13 cellular contexts compared by ENCODE assay signal in the genomic region with DNA sequence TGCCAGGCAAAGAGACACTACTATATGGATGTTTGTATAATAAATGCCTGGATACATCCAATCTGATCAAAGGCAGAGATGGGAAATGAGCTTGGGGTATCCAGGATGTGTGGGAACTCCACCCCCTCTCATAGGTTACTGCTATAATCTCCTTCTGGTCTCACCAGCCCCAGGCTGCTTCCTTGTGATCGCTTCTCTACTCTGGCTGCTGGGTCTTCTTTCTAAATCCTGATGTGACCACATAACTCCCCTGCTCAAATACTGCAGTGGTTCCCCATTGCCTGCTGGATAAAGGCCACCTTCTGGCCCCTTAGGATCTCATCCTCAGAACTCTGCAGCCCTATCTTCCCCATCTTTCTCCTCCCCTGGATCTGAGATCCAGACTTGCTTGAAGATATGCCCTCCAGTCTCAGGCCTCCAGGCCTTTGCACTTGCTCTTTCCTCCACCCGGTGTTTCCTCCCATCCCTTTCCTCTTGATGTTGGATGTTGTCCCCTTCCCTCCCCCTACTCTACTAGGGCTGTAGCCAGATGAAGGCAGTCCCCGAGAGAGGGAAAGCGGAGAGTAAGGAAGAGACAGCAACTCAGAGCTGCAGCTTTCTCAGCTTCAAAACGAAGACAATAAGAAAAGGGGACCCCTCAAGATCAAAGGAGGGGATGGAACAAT. TPM values are rescaled to one million over a fixed set of nuclear protein-coding genes. Genes with fewer than 3 reads are reported as not detected.
DNase-seq lines count a peak whose midpoint lies in the region; ATAC-seq and TF ChIP-seq lines count a peak whose summit lies in the region.
"Had no signal": no experiment of that assay in that cellular context is flagged by ENCODE, and none has a peak within 500 bp of the region (broad histone marks: within the 10 kb centered on the region; RNA-seq: fewer than 3 reads in every experiment).

No MANE protein-coding gene starts in this region.

- H3K27ac ChIP-seq in neural progenitor cell = no peak overlapping the region
- H3K27ac ChIP-seq: gastroesophageal sphincter, sigmoid colon had no signal

- peaks cover 28% of the 10 kb centered on the region for H4K20me1 ChIP-seq in neural progenitor cell (ENCODE audit: low read depth)

- peaks cover 95% of the 10 kb centered on the region for H3K27me3 ChIP-seq in neural progenitor cell

- no peak overlapping the region for H3K9ac ChIP-seq in neural progenitor cell

- no peaks in the 10 kb centered on the region for H3K9me3 ChIP-seq in neural progenitor cell (ENCODE audit: low read depth)
- H3K9me3 ChIP-seq: gastroesophageal sphincter, sigmoid colon had no signal

- DNase-seq in T-helper 1 cell (no peak), NCI-H146 (lab: John Stamatoyannopoulos, UW) (peak; percentile 50), chondrocyte (ENCODE audit: low spot score) (no peak), neural progenitor cell (ENCODE audit: low spot score) (no peak), DMS 273 treated with DMSO at 0.1 percent for 48 hours (lab: John Stamatoyannopoulos, UW) (no peak)
- no peak for DNase-seq in effector CD4-positive, alpha-beta T cell
- DNase-seq: sigmoid colon had no signal

- H3K27me3 Mint-ChIP-seq in T-helper 1 cell treated with Interleukin-12 subunit alpha and Interleukin-12 subunit beta and Interleukin-4 antibody, amounts not matched to agents 30 μg/mL and 1 μg/mL, for 36 hours (ENCODE audit: low read depth) = peaks cover 35% of the 10 kb centered on the region
- H3K27me3 Mint-ChIP-seq in chondrocyte (ENCODE audit: low read depth) (peaks cover 78% of the 10 kb centered on the region), neural progenitor cell (ENCODE audit: insufficient read depth, low read depth) (peaks cover 49% of the 10 kb centered on the region)

- no peaks in the 10 kb centered on the region for H3K36me3 ChIP-seq in neural progenitor cell
- H3K36me3 ChIP-seq: gastroesophageal sphincter, sigmoid colon had no signal

- peak overlapping the region; percentile 72 for H3K4me3 ChIP-seq in neural progenitor cell
- H3K4me3 ChIP-seq: sigmoid colon had no signal

- peaks cover 32% of the 10 kb centered on the region for H3F3A ChIP-seq in neural progenitor cell (ENCODE audit: low read depth)

- H3K4me3 Mint-ChIP-seq in T-helper 1 cell treated with Interleukin-12 subunit alpha and Interleukin-12 subunit beta and Interleukin-4 antibody, amounts not matched to agents 30 μg/mL and 1 μg/mL, for 36 hours = peak overlapping the region; percentile 22
- peak overlapping the region; percentile 51 for H3K4me3 Mint-ChIP-seq in chondrocyte (ENCODE audit: unreplicated experiment)
- peak overlapping the region; percentile 76 for H3K4me3 Mint-ChIP-seq in neural progenitor cell

- no peak overlapping the region for H3K27ac Mint-ChIP-seq in T-helper 1 cell treated with Interleukin-12 subunit alpha and Interleukin-12 subunit beta and Interleukin-4 antibody, amounts not matched to agents 30 μg/mL and 1 μg/mL, for 36 hours
- H3K27ac Mint-ChIP-seq in chondrocyte (ENCODE audit: unreplicated experiment) = no peak overlapping the region
- H3K27ac Mint-ChIP-seq in neural progenitor cell = no peak overlapping the region

- H3K36me3 Mint-ChIP-seq in T-helper 1 cell treated with Interleukin-12 subunit alpha and Interleukin-12 subunit beta and Interleukin-4 antibody, amounts not matched to agents 30 μg/mL and 1 μg/mL, for 36 hours (ENCODE audit: low read depth) = no peaks in the 10 kb centered on the region
- H3K36me3 Mint-ChIP-seq in chondrocyte (ENCODE audit: low read depth) = no peaks in the 10 kb centered on the region
- no peaks in the 10 kb centered on the region for H3K36me3 Mint-ChIP-seq in neural progenitor cell

- peak overlapping the region; percentile 94 for H3K4me2 ChIP-seq in neural progenitor cell

- no peaks in the 10 kb centered on the region for H3K79me2 ChIP-seq in neural progenitor cell (ENCODE audit: low read depth)

- no peak for ATAC-seq in HG03045 (IDR thresholded peaks at IDR 0.05; ENCODE audit: unreplicated experiment)
- ATAC-seq: gastroesophageal sphincter had no signal

- H3K4me1 ChIP-seq in neural progenitor cell = peaks cover 11% of the 10 kb centered on the region

- no peak for TF ChIP-seq CTCF in chondrocyte (IDR thresholded peaks at IDR 0.05)
- no peak for TF ChIP-seq CTCF in neural progenitor cell (IDR thresholded peaks at IDR 0.05)

- peaks cover 2% of the 10 kb centered on the region for H3K4me1 Mint-ChIP-seq in T-helper 1 cell treated with Interleukin-12 subunit alpha and Interleukin-12 subunit beta and Interleukin-4 antibody, amounts not matched to agents 30 μg/mL and 1 μg/mL, for 36 hours (ENCODE audit: low read depth)
- peaks cover 7% of the 10 kb centered on the region for H3K4me1 Mint-ChIP-seq in chondrocyte (ENCODE audit: low read depth)
- H3K4me1 Mint-ChIP-seq in neural progenitor cell = peaks cover 13% of the 10 kb centered on the region

- no peaks in the 10 kb centered on the region for H3K9me3 Mint-ChIP-seq in T-helper 1 cell treated with Interleukin-12 subunit alpha and Interleukin-12 subunit beta and Interleukin-4 antibody, amounts not matched to agents 30 μg/mL and 1 μg/mL, for 36 hours
- H3K9me3 Mint-ChIP-seq in chondrocyte (ENCODE audit: low read depth) (no peaks in the 10 kb centered on the region), neural progenitor cell (no peaks in the 10 kb centered on the region)

- H2AFZ ChIP-seq in neural progenitor cell (replicated peaks) = no peak overlapping the region

RNA-seq across cellular contexts. Expression of gene XKR7, which starts 0.8 kb away (rescaled TPM):
- total RNA-seq in chondrocyte (0.02 TPM in 1 of 3 replicates, not detected in the others), neural progenitor cell (ENCODE audit: low replicate concordance) (0.07 and 0.19 TPM in 2 replicates)
- total RNA-seq: mesenteric fat pad; T-helper 1 cell treated with Interleukin-12 subunit alpha and Interleukin-12 subunit beta and Interleukin-4 antibody, amounts not matched to agents 30 ng/mL and 1 ng/mL, for 36 hours had no signal

RNA-seq across cellular contexts. Expression of gene PDRG1, which starts 15.3 kb away (rescaled TPM):
- 8.9 to 19.0 TPM (median 15.2 TPM) in 3 replicates for total RNA-seq in chondrocyte
- total RNA-seq in neural progenitor cell (ENCODE audit: low replicate concordance) = 11.1 and 15.3 TPM in 2 replicates

RNA-seq across cellular contexts. Expression of gene CCM2L, which starts 43.1 kb away (rescaled TPM):
- not detected in 3 replicates for total RNA-seq in chondrocyte
- total RNA-seq in neural progenitor cell (ENCODE audit: low replicate concordance) = 0.75 and 3.9 TPM in 2 replicates
- total RNA-seq: K562; T-helper 1 cell treated with Interleukin-12 subunit alpha and Interleukin-12 subunit beta and Interleukin-4 antibody, amounts not matched to agents 30 ng/mL and 1 ng/mL, for 36 hours had no signal

Comparison
In these comparisons a context has a peak if more than half of its experiments do, and no peak if none do; other contexts are left out.
1. H3K4me3 Mint-ChIP-seq: peak in every context shown above with its lines; median percentile 76 in neural progenitor cell; 51 in chondrocyte; 22 in T-helper 1 cell treated with Interleukin-12 subunit alpha and Interleukin-12 subunit beta and Interleukin-4 antibody, amounts not matched to agents 30 μg/mL and 1 μg/mL, for 36 hours.